9 cellular contexts compared by ENCODE assay signal in genomic region chr5:148290271-148291195, GRCh38. TPM values are rescaled to one million over a fixed set of nuclear protein-coding genes. Genes with fewer than 3 reads are reported as not detected.
A peak's percentile ranks its signal among the peaks of the same experiment; 100 is the strongest.
DNase-seq lines count a peak whose midpoint lies in the region; ATAC-seq and TF ChIP-seq lines count a peak whose summit lies in the region.
"Had no signal": no experiment of that assay in that cellular context is flagged by ENCODE, and none has a peak within 500 bp of the region (broad histone marks: within the 10 kb centered on the region; RNA-seq: fewer than 3 reads in every experiment).

No MANE protein-coding gene starts in this region.

- no peaks in the 10 kb centered on the region for H3K27me3 ChIP-seq in BJ (ENCODE audit: control insufficient read depth, insufficient read depth, low read length)

- H3K4me1 ChIP-seq in HEK293 (ENCODE audit: control insufficient read depth, insufficient read depth, low read length), result no peaks in the 10 kb centered on the region

- CTCF ChIA-PET in BJ (lab: Yijun Ruan, JAX) (interaction anchor here (0.6 to 1.5 kb wide), 4 partner anchors 10 to 121 kb away, joined by 3 to 4 read pairs (median 3); no protein-coding TSS in a partner anchor), HEK293 (lab: Yijun Ruan, JAX) (interaction anchor here (0.6 to 3.3 kb wide), 21 partner anchors 8 to 439 kb away, joined by 3 to 59 read pairs (median 4); no protein-coding TSS in a partner anchor)

- H3K4me3 ChIP-seq in BJ (ENCODE audit: low read depth, low read length) (no peak overlapping the region), HEK293 (ENCODE audit: low read depth, low read length) (no peak overlapping the region), fibroblast of mammary gland (ENCODE audit: control insufficient read depth, low read depth, low read length) (no peak overlapping the region)

- ATAC-seq in HG03097 (IDR thresholded peaks at IDR 0.05; ENCODE audit: low FRiP score, unreplicated experiment) (no peak), HG02678 (IDR thresholded peaks at IDR 0.05; ENCODE audit: unreplicated experiment) (no peak), GM21528 (IDR thresholded peaks at IDR 0.05; ENCODE audit: low FRiP score, unreplicated experiment) (no peak)

- no peaks in the 10 kb centered on the region for H3K36me3 ChIP-seq in BJ (ENCODE audit: control insufficient read depth, insufficient read depth, low read length)
- no peaks in the 10 kb centered on the region for H3K36me3 ChIP-seq in HEK293 (ENCODE audit: control insufficient read depth in 2 of 2, insufficient read depth in 1 of 2, low read length in 2 of 2)

- DNase-seq in BJ (ENCODE audit: low read depth) (no peak), NCI-H82 (lab: John Stamatoyannopoulos, UW) (peak; percentile 44), fibroblast of mammary gland (ENCODE audit: low read depth) (peak; percentile 13), superior temporal gyrus (ENCODE audit: extremely low spot score) (peak; percentile 43)

- POLR2A ChIA-PET in BJ (lab: Charles Lee) (no interaction called here), HEK293 (lab: Yijun Ruan, JAX) (no interaction called here)

- H3K27ac ChIP-seq in HEK293 (ENCODE audit: extremely low read depth, low read depth, low read length), result no peak overlapping the region

- H3K9me3 ChIP-seq in HEK293 (ENCODE audit: control insufficient read depth, insufficient read depth, low read depth, low read length), result no peaks in the 10 kb centered on the region

- TF ChIP-seq CTCF in BJ (IDR thresholded peaks at IDR 0.05; ENCODE audit: insufficient read depth, low read depth, low read length), result 0 out of 2 replicates have a peak, but pooled peaks have one; percentile 17
- TF ChIP-seq CTCF in HEK293 (tag by site-specific recombination; IDR thresholded peaks at IDR 0.05), result no peak
- peak; percentile 34 for TF ChIP-seq CTCF in fibroblast of mammary gland (conservative IDR thresholded peaks at IDR 0.05; ENCODE audit: control insufficient read depth, insufficient read depth, low read depth, low read length)

TF ChIP-seq in HEK293, 187 proteins besides CTCF, POLR2A, EP300 and RAD21:
- TF ChIP-seq ZFHX2 (tag by site-specific recombination; conservative IDR thresholded peaks at IDR 0.05), result 0 out of 2 replicates have a peak, but pooled peaks have one; percentile 29
- TF ChIP-seq ZNF610 (tag by site-specific recombination; IDR thresholded peaks at IDR 0.05; ENCODE audit: borderline replicate concordance), result no peak
- TF ChIP-seq PATZ1 (tag by site-specific recombination; IDR thresholded peaks at IDR 0.05), result no peak
- no peak for TF ChIP-seq KLF16 (tag by site-specific recombination; IDR thresholded peaks at IDR 0.05)
- TF ChIP-seq FEZF1 (tag by site-specific recombination; IDR thresholded peaks at IDR 0.05), result no peak
- TF ChIP-seq ZNF341 (tag by site-specific recombination; IDR thresholded peaks at IDR 0.05; ENCODE audit: low read depth), result no peak
- TF ChIP-seq, protein P1, sequence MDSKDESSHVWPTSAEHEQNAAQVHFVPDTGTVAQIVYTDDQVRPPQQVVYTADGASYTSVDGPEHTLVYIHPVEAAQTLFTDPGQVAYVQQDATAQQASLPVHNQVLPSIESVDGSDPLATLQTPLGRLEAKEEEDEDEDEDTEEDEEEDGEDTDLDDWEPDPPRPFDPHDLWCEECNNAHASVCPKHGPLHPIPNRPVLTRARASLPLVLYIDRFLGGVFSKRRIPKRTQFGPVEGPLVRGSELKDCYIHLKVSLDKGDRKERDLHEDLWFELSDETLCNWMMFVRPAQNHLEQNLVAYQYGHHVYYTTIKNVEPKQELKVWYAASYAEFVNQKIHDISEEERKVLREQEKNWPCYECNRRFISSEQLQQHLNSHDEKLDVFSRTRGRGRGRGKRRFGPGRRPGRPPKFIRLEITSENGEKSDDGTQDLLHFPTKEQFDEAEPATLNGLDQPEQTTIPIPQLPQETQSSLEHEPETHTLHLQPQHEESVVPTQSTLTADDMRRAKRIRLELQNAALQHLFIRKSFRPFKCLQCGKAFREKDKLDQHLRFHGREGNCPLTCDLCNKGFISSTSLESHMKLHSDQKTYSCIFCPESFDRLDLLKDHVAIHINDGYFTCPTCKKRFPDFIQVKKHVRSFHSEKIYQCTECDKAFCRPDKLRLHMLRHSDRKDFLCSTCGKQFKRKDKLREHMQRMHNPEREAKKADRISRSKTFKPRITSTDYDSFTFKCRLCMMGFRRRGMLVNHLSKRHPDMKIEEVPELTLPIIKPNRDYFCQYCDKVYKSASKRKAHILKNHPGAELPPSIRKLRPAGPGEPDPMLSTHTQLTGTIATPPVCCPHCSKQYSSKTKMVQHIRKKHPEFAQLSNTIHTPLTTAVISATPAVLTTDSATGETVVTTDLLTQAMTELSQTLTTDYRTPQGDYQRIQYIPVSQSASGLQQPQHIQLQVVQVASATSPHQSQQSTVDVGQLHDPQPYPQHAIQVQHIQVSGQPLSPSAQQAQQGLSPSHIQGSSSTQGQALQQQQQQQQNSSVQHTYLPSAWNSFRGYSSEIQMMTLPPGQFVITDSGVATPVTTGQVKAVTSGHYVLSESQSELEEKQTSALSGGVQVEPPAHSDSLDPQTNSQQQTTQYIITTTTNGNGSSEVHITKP (tag by site-specific recombination; IDR thresholded peaks at IDR 0.05), result peak; percentile 59
- TF ChIP-seq BCL6B (tag by site-specific recombination; IDR thresholded peaks at IDR 0.05), result no peak
- TF ChIP-seq ZNF530 (tag by site-specific recombination; IDR thresholded peaks at IDR 0.05; ENCODE audit: low read depth), result no peak
- TF ChIP-seq ZNF549 (tag by site-specific recombination; IDR thresholded peaks at IDR 0.05), result no peak
- TF ChIP-seq ZNF654 (tag by site-specific recombination; IDR thresholded peaks at IDR 0.05; ENCODE audit: low read depth), result peak; percentile 41

RNA-seq across cellular contexts. Expression of gene SPINK7, which starts 21.7 kb away (rescaled TPM):
- not detected in 2 replicates for polyA plus RNA-seq in BJ (2011; rRNA removed)
- polyA minus RNA-seq in BJ (2011; rRNA and poly(A)+ RNA removed), result not detected in 2 replicates

RNA-seq across cellular contexts. Expression of gene SPINK13, which starts 21.9 kb away (rescaled TPM):
- not detected in 2 replicates for polyA plus RNA-seq in BJ (2011; rRNA removed)
- polyA minus RNA-seq in BJ (2011; rRNA and poly(A)+ RNA removed), result not detected in 2 replicates

RNA-seq across cellular contexts. Expression of gene SPINK9, which starts 44.8 kb away (rescaled TPM):
- not detected in 2 replicates for polyA plus RNA-seq in BJ (2011; rRNA removed)
- polyA minus RNA-seq in BJ (2011; rRNA and poly(A)+ RNA removed), result not detected in 2 replicates
- polyA plus RNA-seq: adipose tissue had no signal

RNA-seq across cellular contexts. Expression of gene MARCOL, which starts 52.2 kb away (rescaled TPM):
- polyA plus RNA-seq in BJ (2011; rRNA removed), result not detected in 2 replicates
- polyA minus RNA-seq in BJ (2011; rRNA and poly(A)+ RNA removed), result not detected in 2 replicates
- polyA plus RNA-seq: adipose tissue had no signal
